1 cellular context compared by ENCODE assay signal in the genomic region with DNA sequence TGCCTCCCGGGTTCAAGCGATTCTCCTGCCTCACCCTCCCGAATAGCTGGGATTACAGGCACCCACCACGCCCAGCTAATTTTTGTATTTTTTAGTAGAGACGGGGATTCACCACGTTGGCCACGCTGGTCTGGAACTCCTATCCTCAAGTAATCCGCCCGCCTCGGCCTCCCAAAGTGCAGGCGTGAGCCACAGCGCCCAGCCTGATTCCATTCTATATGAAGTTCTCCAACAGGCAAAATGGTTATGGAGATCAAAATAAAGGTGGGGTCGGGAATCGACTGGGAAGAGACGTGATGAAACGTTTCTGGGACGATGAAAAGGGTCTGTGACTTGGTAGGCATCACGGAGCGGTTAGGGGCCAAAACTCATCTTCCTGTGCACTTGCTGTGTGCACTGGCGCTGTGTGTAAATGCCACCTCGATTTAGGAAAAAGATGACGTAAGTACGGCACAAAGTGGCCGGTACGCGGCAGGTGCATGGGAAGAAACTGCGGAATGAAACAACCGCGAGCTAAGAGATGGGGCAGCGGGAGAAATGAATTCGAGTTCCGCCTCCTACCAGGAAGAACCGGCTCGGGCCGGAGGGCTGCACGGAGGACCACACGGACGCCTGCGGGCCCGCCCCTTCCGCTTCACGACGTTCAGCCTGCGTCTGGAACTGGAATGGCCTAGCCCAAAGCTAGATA.
TF ChIP-seq lines count a peak whose summit lies in the region.

No MANE protein-coding gene starts in this region.

TF ChIP-seq in K562, 482 proteins besides CTCF, POLR2A, EP300 and RAD21 (continued from another document and continues in another):
- TF ChIP-seq, protein P1, sequence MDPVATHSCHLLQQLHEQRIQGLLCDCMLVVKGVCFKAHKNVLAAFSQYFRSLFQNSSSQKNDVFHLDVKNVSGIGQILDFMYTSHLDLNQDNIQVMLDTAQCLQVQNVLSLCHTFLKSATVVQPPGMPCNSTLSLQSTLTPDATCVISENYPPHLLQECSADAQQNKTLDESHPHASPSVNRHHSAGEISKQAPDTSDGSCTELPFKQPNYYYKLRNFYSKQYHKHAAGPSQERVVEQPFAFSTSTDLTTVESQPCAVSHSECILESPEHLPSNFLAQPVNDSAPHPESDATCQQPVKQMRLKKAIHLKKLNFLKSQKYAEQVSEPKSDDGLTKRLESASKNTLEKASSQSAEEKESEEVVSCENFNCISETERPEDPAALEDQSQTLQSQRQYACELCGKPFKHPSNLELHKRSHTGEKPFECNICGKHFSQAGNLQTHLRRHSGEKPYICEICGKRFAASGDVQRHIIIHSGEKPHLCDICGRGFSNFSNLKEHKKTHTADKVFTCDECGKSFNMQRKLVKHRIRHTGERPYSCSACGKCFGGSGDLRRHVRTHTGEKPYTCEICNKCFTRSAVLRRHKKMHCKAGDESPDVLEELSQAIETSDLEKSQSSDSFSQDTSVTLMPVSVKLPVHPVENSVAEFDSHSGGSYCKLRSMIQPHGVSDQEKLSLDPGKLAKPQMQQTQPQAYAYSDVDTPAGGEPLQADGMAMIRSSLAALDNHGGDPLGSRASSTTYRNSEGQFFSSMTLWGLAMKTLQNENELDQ (CRISPR knock-in tag; IDR thresholded peaks at IDR 0.05; ENCODE audit: borderline replicate concordance): no peak
- TF ChIP-seq NR4A1 (CRISPR knock-in tag; IDR thresholded peaks at IDR 0.05) (no peak), NR4A1 (tag; IDR thresholded peaks at IDR 0.05) (peak; percentile 83), ZC3H8 (IDR thresholded peaks at IDR 0.05) (no peak), PML (IDR thresholded peaks at IDR 0.05; ENCODE audit: low read length) (peak; percentile 34; the same call in 1 of the 2 replicates), SRSF1 (IDR thresholded peaks at IDR 0.05; ENCODE audit: low read depth, low read length) (no peak), ZNF140 (CRISPR knock-in tag; IDR thresholded peaks at IDR 0.05) (no peak), KLF13 (tag; IDR thresholded peaks at IDR 0.05; ENCODE audit: borderline replicate concordance, low read depth) (peak; percentile 65; the same call in 1 of the 2 replicates), ZNF316 (IDR thresholded peaks at IDR 0.05) (no peak), HDAC3 (IDR thresholded peaks at IDR 0.05; ENCODE audit: borderline replicate concordance, partially characterized antibody) (no peak), CBX1 (IDR thresholded peaks at IDR 0.05; ENCODE audit: low read depth) (no peak), TEAD1 (CRISPR knock-in tag; IDR thresholded peaks at IDR 0.05) (peak in 1 of 2 experiments; percentile 82; a peak in 2 of 4 replicates), ZNF121 (CRISPR knock-in tag; conservative IDR thresholded peaks at IDR 0.05) (no peak), PRMT5 (CRISPR knock-in tag; IDR thresholded peaks at IDR 0.05) (no peak), SPI1 (IDR thresholded peaks at IDR 0.05; ENCODE audit: borderline replicate concordance, low read depth, low read length) (peak; percentile 32; the same call in 1 of the 2 replicates), SRSF9 (IDR thresholded peaks at IDR 0.05; ENCODE audit: borderline replicate concordance, low read depth, low read length) (no peak), PURB (CRISPR knock-in tag; IDR thresholded peaks at IDR 0.05; ENCODE audit: low read depth) (no peak), HDAC6 (IDR thresholded peaks at IDR 0.05; ENCODE audit: low read depth, low read length) (no peak), NFRKB (IDR thresholded peaks at IDR 0.05; ENCODE audit: low read depth) (peak; percentile 69), ZKSCAN8 (CRISPR knock-in tag; IDR thresholded peaks at IDR 0.05) (no peak), CHD4 (IDR thresholded peaks at IDR 0.05; ENCODE audit: insufficient read depth, insufficient replicate concordance, low read depth, low read length, poor library complexity, severe bottlenecking) (no peak), HNRNPK (IDR thresholded peaks at IDR 0.05; ENCODE audit: low read depth, low read length, poor library complexity, severe bottlenecking) (no peak), BRF1 (IDR thresholded peaks at IDR 0.05; ENCODE audit: borderline replicate concordance, extremely low read depth, insufficient read length) (no peak), MBD2 (IDR thresholded peaks at IDR 0.05; ENCODE audit: borderline replicate concordance, low read depth) (no peak), TCFL5 (CRISPR knock-in tag; conservative IDR thresholded peaks at IDR 0.05) (no peak), RBFOX2 (IDR thresholded peaks at IDR 0.05; ENCODE audit: low read depth, low read length) (peak; percentile 81), KAT7 (CRISPR knock-in tag; IDR thresholded peaks at IDR 0.05; ENCODE audit: borderline replicate concordance) (peak; percentile 80), MED1 (CRISPR knock-in tag; IDR thresholded peaks at IDR 0.05; ENCODE audit: borderline replicate concordance) (0 out of 2 replicates have a peak, but pooled peaks have one; percentile 49)
- TF ChIP-seq, protein P2, sequence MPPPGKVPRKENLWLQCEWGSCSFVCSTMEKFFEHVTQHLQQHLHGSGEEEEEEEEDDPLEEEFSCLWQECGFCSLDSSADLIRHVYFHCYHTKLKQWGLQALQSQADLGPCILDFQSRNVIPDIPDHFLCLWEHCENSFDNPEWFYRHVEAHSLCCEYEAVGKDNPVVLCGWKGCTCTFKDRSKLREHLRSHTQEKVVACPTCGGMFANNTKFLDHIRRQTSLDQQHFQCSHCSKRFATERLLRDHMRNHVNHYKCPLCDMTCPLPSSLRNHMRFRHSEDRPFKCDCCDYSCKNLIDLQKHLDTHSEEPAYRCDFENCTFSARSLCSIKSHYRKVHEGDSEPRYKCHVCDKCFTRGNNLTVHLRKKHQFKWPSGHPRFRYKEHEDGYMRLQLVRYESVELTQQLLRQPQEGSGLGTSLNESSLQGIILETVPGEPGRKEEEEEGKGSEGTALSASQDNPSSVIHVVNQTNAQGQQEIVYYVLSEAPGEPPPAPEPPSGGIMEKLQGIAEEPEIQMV (tag; conservative IDR thresholded peaks at IDR 0.05; ENCODE audit: low read depth): peak; percentile 100
- TF ChIP-seq, protein P3, sequence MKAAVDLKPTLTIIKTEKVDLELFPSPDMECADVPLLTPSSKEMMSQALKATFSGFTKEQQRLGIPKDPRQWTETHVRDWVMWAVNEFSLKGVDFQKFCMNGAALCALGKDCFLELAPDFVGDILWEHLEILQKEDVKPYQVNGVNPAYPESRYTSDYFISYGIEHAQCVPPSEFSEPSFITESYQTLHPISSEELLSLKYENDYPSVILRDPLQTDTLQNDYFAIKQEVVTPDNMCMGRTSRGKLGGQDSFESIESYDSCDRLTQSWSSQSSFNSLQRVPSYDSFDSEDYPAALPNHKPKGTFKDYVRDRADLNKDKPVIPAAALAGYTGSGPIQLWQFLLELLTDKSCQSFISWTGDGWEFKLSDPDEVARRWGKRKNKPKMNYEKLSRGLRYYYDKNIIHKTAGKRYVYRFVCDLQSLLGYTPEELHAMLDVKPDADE (conservative IDR thresholded peaks at IDR 0.05; ENCODE audit: control insufficient read depth, low read depth, low read length): peak; percentile 89
- TF ChIP-seq, protein P4, sequence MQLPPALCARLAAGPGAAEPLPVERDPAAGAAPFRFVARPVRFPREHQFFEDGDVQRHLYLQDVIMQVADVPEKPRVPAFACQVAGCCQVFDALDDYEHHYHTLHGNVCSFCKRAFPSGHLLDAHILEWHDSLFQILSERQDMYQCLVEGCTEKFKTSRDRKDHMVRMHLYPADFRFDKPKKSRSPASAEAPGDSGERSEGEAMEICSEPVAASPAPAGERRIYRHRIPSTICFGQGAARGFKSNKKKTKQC (CRISPR knock-in tag; IDR thresholded peaks at IDR 0.05): peak; percentile 93; the same call in 1 of the 2 replicates
- TF ChIP-seq, protein P5, sequence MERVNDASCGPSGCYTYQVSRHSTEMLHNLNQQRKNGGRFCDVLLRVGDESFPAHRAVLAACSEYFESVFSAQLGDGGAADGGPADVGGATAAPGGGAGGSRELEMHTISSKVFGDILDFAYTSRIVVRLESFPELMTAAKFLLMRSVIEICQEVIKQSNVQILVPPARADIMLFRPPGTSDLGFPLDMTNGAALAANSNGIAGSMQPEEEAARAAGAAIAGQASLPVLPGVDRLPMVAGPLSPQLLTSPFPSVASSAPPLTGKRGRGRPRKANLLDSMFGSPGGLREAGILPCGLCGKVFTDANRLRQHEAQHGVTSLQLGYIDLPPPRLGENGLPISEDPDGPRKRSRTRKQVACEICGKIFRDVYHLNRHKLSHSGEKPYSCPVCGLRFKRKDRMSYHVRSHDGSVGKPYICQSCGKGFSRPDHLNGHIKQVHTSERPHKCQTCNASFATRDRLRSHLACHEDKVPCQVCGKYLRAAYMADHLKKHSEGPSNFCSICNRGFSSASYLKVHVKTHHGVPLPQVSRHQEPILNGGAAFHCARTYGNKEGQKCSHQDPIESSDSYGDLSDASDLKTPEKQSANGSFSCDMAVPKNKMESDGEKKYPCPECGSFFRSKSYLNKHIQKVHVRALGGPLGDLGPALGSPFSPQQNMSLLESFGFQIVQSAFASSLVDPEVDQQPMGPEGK (CRISPR knock-in tag; IDR thresholded peaks at IDR 0.05; ENCODE audit: borderline replicate concordance): no peak
- TF ChIP-seq, protein P6, sequence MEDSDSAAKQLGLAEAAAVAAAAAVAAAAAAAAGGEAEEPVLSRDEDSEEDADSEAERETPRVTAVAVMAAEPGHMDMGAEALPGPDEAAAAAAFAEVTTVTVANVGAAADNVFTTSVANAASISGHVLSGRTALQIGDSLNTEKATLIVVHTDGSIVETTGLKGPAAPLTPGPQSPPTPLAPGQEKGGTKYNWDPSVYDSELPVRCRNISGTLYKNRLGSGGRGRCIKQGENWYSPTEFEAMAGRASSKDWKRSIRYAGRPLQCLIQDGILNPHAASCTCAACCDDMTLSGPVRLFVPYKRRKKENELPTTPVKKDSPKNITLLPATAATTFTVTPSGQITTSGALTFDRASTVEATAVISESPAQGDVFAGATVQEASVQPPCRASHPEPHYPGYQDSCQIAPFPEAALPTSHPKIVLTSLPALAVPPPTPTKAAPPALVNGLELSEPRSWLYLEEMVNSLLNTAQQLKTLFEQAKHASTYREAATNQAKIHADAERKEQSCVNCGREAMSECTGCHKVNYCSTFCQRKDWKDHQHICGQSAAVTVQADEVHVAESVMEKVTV (CRISPR knock-in tag; IDR thresholded peaks at IDR 0.05): no peak
- TF ChIP-seq, protein P7, sequence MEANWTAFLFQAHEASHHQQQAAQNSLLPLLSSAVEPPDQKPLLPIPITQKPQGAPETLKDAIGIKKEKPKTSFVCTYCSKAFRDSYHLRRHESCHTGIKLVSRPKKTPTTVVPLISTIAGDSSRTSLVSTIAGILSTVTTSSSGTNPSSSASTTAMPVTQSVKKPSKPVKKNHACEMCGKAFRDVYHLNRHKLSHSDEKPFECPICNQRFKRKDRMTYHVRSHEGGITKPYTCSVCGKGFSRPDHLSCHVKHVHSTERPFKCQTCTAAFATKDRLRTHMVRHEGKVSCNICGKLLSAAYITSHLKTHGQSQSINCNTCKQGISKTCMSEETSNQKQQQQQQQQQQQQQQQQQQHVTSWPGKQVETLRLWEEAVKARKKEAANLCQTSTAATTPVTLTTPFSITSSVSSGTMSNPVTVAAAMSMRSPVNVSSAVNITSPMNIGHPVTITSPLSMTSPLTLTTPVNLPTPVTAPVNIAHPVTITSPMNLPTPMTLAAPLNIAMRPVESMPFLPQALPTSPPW (CRISPR knock-in tag; IDR thresholded peaks at IDR 0.05): peak; percentile 28; the same call in 1 of the 2 replicates
